8 cellular contexts compared by ENCODE assay signal in genomic region chr7:90153943-90154761, GRCh38. TPM values are rescaled to one million over a fixed set of nuclear protein-coding genes. Genes with fewer than 3 reads are reported as not detected.
DNase-seq lines count a peak whose midpoint lies in the region; ATAC-seq and TF ChIP-seq lines count a peak whose summit lies in the region.
"Not testable (repeated sequence)": the region's sequence is repeated elsewhere in the genome, so short reads cannot be mapped to it uniquely, and the experiment has no call there.

STEAP1 (plus strand) TSS chr7:90154469; CDS start chr7:90159789, 5,320 bp downstream.

- H3K4me1 ChIP-seq in PC-9 (replicated peaks; ENCODE audit: insufficient read depth) = peaks cover 17% of the 10 kb centered on the region
- H3K4me1 ChIP-seq in esophagus muscularis mucosa = peaks cover 5 to 11% (median 8%) of the 10 kb centered on the region in 4 donors
- H3K4me1 ChIP-seq in mucosa of stomach (ENCODE audit: control insufficient read depth, insufficient read depth, low read length) = peaks cover 22% of the 10 kb centered on the region

- not testable (repeated sequence) for BruUV-seq in PC-9 (replicated peaks; lab: Mats Ljungman, UMichigan)

- peak within 1 kb of the TSS; percentile 57 for H3K9ac ChIP-seq in mucosa of stomach (ENCODE audit: low read length)

- peak; percentile 97 for ATAC-seq in GM21576 (IDR thresholded peaks at IDR 0.05; ENCODE audit: unreplicated experiment)

- H3K4me2 ChIP-seq in PC-9 = peak within 1 kb of the TSS; percentile 89

- H3K9me3 ChIP-seq in PC-9 (ENCODE audit: insufficient read depth, low read depth); esophagus muscularis mucosa; mucosa of stomach (ENCODE audit: control insufficient read depth, low read length): not testable (repeated sequence)

- intact Hi-C loops in PC-9 (cut with micrococcal nuclease; ENCODE audit: unreplicated experiment) (loop anchor here (1.0 to 10.0 kb wide), 7 partner anchors 57 to 878 kb away; partner anchors contain the start of genes CFAP69 and STEAP2), esophagus muscularis mucosa (cut with DNase I) (loop anchor here (2.0 to 5.0 kb wide), 2 partner anchors 109 to 273 kb away; no protein-coding TSS in a partner anchor)

- H3K4me3 ChIP-seq in PC-9 (peak within 1 kb of the TSS; percentile 77), esophagus muscularis mucosa (peak within 1 kb of the TSS; percentile 59 to 72 (median 60)), mucosa of stomach (ENCODE audit: low read length) (peak within 1 kb of the TSS; percentile 9)

- H3K79me2 ChIP-seq in PC-9 (ENCODE audit: low read depth) = not testable (repeated sequence)

- CTCF ChIA-PET in PC-9 (lab: Charles Lee) = interaction anchor here (0.6 to 1.4 kb wide), 4 partner anchors 24 to 274 kb away, joined by 3 to 5 read pairs (median 3); partner anchors contain the start of gene STEAP2

- not testable (repeated sequence) for H3K36me3 ChIP-seq in PC-9 (ENCODE audit: low read depth); esophagus muscularis mucosa; mucosa of stomach (ENCODE audit: control insufficient read depth, insufficient read depth, low read length)

- not testable (repeated sequence) for H3F3A ChIP-seq in PC-9 (ENCODE audit: insufficient read depth, low read depth)

- H2AFZ ChIP-seq in PC-9 = peak within 1 kb of the TSS; percentile 92

- 9% methylated on average over 30 of the region's 56 CpGs for WGBS in esophagus muscularis mucosa

- not testable (repeated sequence) for H3K27me3 ChIP-seq in PC-9 (ENCODE audit: insufficient read depth, low read depth); esophagus muscularis mucosa; mucosa of stomach (ENCODE audit: control insufficient read depth, insufficient read depth, low read length)

- TF ChIP-seq CTCF in PC-9 (conservative IDR thresholded peaks at IDR 0.05) (peak; percentile 83), esophagus muscularis mucosa (IDR thresholded peaks at IDR 0.05) (peak; percentile 74 to 93 (median 88))

- not testable (repeated sequence) for H3K9me2 ChIP-seq in PC-9 (ENCODE audit: insufficient read depth)

- H3K27ac ChIP-seq in PC-9 = not testable (repeated sequence)
- H3K27ac ChIP-seq in esophagus muscularis mucosa (replicated peaks in 1 of 4) = peak within 1 kb of the TSS; percentile 72 to 81 (median 78)

- not testable (repeated sequence) for H4K20me1 ChIP-seq in PC-9 (ENCODE audit: insufficient read depth)

- DNase-seq in DMS153 treated with DMSO at 0.1 percent for 48 hours (lab: John Stamatoyannopoulos, UW; ENCODE audit: unreplicated experiment) = peak; percentile 33
- DNase-seq in HuH-7 (ENCODE audit: low spot score) = peak; percentile 55
- peak; percentile 76 to 96 for DNase-seq in PC-9
- DNase-seq in activated T-cell treated with anti-CD3 and anti-CD28 coated beads, Interleukin-2, amount 50 U/mL, for 48 hours = peak; percentile 93
- peak; percentile 95 for DNase-seq in esophagus muscularis mucosa (ENCODE audit: extremely low spot score)
- DNase-seq in stimulated activated CD8-positive, alpha-beta memory T cell treated with anti-CD3 and anti-CD28 coated beads, Interleukin-4, amount 100 ng/mL, for 1 hour (ENCODE audit: low read depth in 2 of 2, low spot score in 1 of 2) = peak; percentile 67 to 74

- POLR2A ChIA-PET in PC-9 (lab: Charles Lee; ENCODE audit: unreplicated experiment) = interaction anchor here (1.0 kb wide), 1 partner anchor 25 kb away, joined by 3 read pairs; no protein-coding TSS in a partner anchor

- not testable (repeated sequence) for TF ChIP-seq EP300 in esophagus muscularis mucosa (IDR thresholded peaks at IDR 0.05)

- not testable (repeated sequence) for TF ChIP-seq POLR2A in esophagus muscularis mucosa (IDR thresholded peaks at IDR 0.05; ENCODE audit: low read depth)

RNA-seq across cellular contexts. Expression of gene STEAP1, which starts in this region (rescaled TPM):
- total RNA-seq in PC-9 (2021) = 6.3 and 6.5 TPM in 2 replicates
- 10 to 100 TPM in 1 of 4 donors, 1 to 10 TPM in 3; 2.9 to 14.6 (median 8.8) TPM for total RNA-seq in esophagus muscularis mucosa

Comparison
In these comparisons a context has a peak if more than half of its experiments do, and no peak if none do; other contexts are left out.
1. DNase-seq: peak in every context shown above with its lines; median percentile 95 in esophagus muscularis mucosa; 93 in activated T-cell treated with anti-CD3 and anti-CD28 coated beads, Interleukin-2, amount 50 U/mL, for 48 hours; 86 in PC-9; 70 in stimulated activated CD8-positive, alpha-beta memory T cell treated with anti-CD3 and anti-CD28 coated beads, Interleukin-4, amount 100 ng/mL, for 1 hour; 55 in HuH-7; 33 in DMS153 treated with DMSO at 0.1 percent for 48 hours.
2. H3K4me3 ChIP-seq: peak in every context shown above with its lines; median percentile 77 in PC-9; 60 in esophagus muscularis mucosa; 9 in mucosa of stomach.